9 cellular contexts compared by ENCODE assay signal in the genomic region with DNA sequence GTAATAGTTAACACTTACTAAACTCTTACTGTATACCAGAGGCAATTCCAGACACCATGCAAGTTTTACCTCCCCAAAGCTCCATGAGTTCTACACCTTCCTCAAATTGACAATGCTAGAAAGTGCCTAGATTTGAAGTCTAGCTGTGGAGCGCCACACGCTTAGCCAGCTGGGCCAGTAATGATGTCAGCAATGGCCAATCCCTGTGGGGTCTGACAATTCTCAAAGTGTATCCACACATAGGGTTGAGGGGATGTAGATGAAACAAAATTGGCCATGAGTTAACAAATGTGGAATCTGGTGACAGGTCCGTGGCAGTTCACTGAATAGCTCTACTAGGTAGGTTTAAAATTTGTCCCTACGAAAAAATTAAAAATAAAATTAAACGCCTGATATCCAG. TPM values are rescaled to one million over a fixed set of nuclear protein-coding genes. Genes with fewer than 3 reads are reported as not detected.
DNase-seq lines count a peak whose midpoint lies in the region; ATAC-seq and TF ChIP-seq lines count a peak whose summit lies in the region.
"Had no signal": no experiment of that assay in that cellular context is flagged by ENCODE, and none has a peak within 500 bp of the region (broad histone marks: within the 10 kb centered on the region; RNA-seq: fewer than 3 reads in every experiment).

No MANE protein-coding gene starts in this region.

- H3F3A ChIP-seq in PC-3 (ENCODE audit: low read length, unreplicated experiment) = no peaks in the 10 kb centered on the region

- no peak overlapping the region for H3K27ac Mint-ChIP-seq in endodermal cell

- no peak for TF ChIP-seq CTCF in GM06990 (IDR thresholded peaks at IDR 0.05; ENCODE audit: insufficient read depth, low read length, poor library complexity, severe bottlenecking)
- no peak for TF ChIP-seq CTCF in PC-3 (conservative IDR thresholded peaks at IDR 0.05; ENCODE audit: low read depth, low read length)
- TF ChIP-seq CTCF in endodermal cell (conservative IDR thresholded peaks at IDR 0.05) = no peak
- no peak for TF ChIP-seq CTCF in sigmoid colon (IDR thresholded peaks at IDR 0.05)

- ATAC-seq in PC-3 (no peak), GM21528 (IDR thresholded peaks at IDR 0.05; ENCODE audit: low FRiP score, unreplicated experiment) (no peak), HG02678 (IDR thresholded peaks at IDR 0.05; ENCODE audit: unreplicated experiment) (no peak)
- ATAC-seq: body of pancreas had no signal

- H3K4me3 Mint-ChIP-seq in endodermal cell = peak overlapping the region; percentile 95

- peak overlapping the region; percentile 95 for H3K4me2 ChIP-seq in PC-3 (ENCODE audit: low read length)

- H3K27me3 ChIP-seq in GM06990 (replicated peaks; ENCODE audit: control insufficient read depth, insufficient read depth, low read length) (no peaks in the 10 kb centered on the region), PC-3 (ENCODE audit: low read length) (peaks cover 4% of the 10 kb centered on the region; the same call in 1 of the 2 replicates), endodermal cell (ENCODE audit: control insufficient read depth, insufficient read depth, low read length, poor library complexity, severe bottlenecking) (peaks cover 15% of the 10 kb centered on the region), sigmoid colon (no peaks in the 10 kb centered on the region)
- H3K27me3 ChIP-seq: body of pancreas, left lung had no signal

- no peaks in the 10 kb centered on the region for H4K20me1 ChIP-seq in PC-3 (ENCODE audit: low read length)

- POLR2A ChIA-PET in PC-3 (lab: Charles Lee; ENCODE audit: unreplicated experiment) = interaction anchor here (0.6 kb wide), 1 partner anchor 1180 kb away, joined by 7 read pairs; no protein-coding TSS in a partner anchor

- H3K9ac ChIP-seq in PC-3 (ENCODE audit: low read length) (peak overlapping the region; percentile 80; the same call in 1 of the 2 replicates), endodermal cell (ENCODE audit: extremely low read depth, low read length, poor library complexity, severe bottlenecking) (no peak overlapping the region)

- TF ChIP-seq EP300 in sigmoid colon (IDR thresholded peaks at IDR 0.05) = no peak

- intact Hi-C loops in PC-3 (cut with micrococcal nuclease) = no loop called here
- intact Hi-C loops in sigmoid colon (cut with DNase I) = loop anchor here (2.0 to 5.0 kb wide), 2 partner anchors 37 to 145 kb away; a partner anchor contains a TSS

- H3K27ac ChIP-seq in PC-3 (ENCODE audit: low read length) (no peak overlapping the region), endodermal cell (ENCODE audit: low read depth, low read length) (no peak overlapping the region), sigmoid colon (peak overlapping the region in 2 of 4 donors; percentile 85 to 88)
- H3K27ac ChIP-seq: body of pancreas, left lung had no signal

- H3K79me2 ChIP-seq in PC-3 (ENCODE audit: low read length) = peaks cover 18% of the 10 kb centered on the region

- no peaks in the 10 kb centered on the region for H3K36me3 Mint-ChIP-seq in endodermal cell (ENCODE audit: low read depth)

- H3K4me1 ChIP-seq in PC-3 (ENCODE audit: insufficient read depth, low read length) = peaks cover 16% of the 10 kb centered on the region
- H3K4me1 ChIP-seq in endodermal cell (ENCODE audit: control insufficient read depth, insufficient read depth, low read length) = peaks cover 3% of the 10 kb centered on the region
- H3K4me1 ChIP-seq in sigmoid colon = peaks cover 0 to 21% (median 14%) of the 10 kb centered on the region in 4 donors

- H3K4me3 ChIP-seq in GM06990 (replicated peaks; ENCODE audit: low read depth, low read length) = peak overlapping the region; percentile 79; the same call in 1 of the 2 replicates
- peak overlapping the region; percentile 85 for H3K4me3 ChIP-seq in PC-3 (ENCODE audit: low read length)
- H3K4me3 ChIP-seq in endodermal cell (ENCODE audit: low read length) = peak overlapping the region; percentile 91
- peak overlapping the region in 3 of 4 donors; percentile 73 to 96 (median 84) for H3K4me3 ChIP-seq in sigmoid colon

- H3K9me3 ChIP-seq in PC-3 (ENCODE audit: low read length) (no peaks in the 10 kb centered on the region), endodermal cell (ENCODE audit: control insufficient read depth, low read length) (no peaks in the 10 kb centered on the region), sigmoid colon (no peaks in the 10 kb centered on the region)
- H3K9me3 ChIP-seq: body of pancreas, left lung had no signal

- no peak for TF ChIP-seq POLR2A in sigmoid colon (IDR thresholded peaks at IDR 0.05)

- peaks cover 55% of the 10 kb centered on the region for H3K27me3 Mint-ChIP-seq in endodermal cell (ENCODE audit: insufficient read depth)

- DNase-seq in GM06990 (ENCODE audit: extremely low read depth, insufficient read length) = no peak
- DNase-seq in PC-3 = no peak
- DNase-seq in endodermal cell = no peak
- DNase-seq in sigmoid colon = no peak
- DNase-seq in cerebellar nuclear complex (lab: John Stamatoyannopoulos, UW) = no peak
- DNase-seq: body of pancreas, left lung had no signal

- no peaks in the 10 kb centered on the region for H3K36me3 ChIP-seq in GM06990 (ENCODE audit: control insufficient read depth, insufficient read depth, low read length)
- H3K36me3 ChIP-seq in PC-3 (ENCODE audit: low read depth, low read length) = no peaks in the 10 kb centered on the region
- H3K36me3 ChIP-seq in endodermal cell (ENCODE audit: control insufficient read depth, insufficient read depth, low read length) = no peaks in the 10 kb centered on the region
- H3K36me3 ChIP-seq in sigmoid colon = no peaks in the 10 kb centered on the region
- H3K36me3 ChIP-seq: left lung had no signal

- no peaks in the 10 kb centered on the region for H3K9me2 ChIP-seq in PC-3 (replicated peaks; ENCODE audit: low read length)

- H2AFZ ChIP-seq in PC-3 (ENCODE audit: low read length) = no peak overlapping the region

- H3K9me3 Mint-ChIP-seq in endodermal cell = peaks cover 12% of the 10 kb centered on the region

- no TSS peak for BruUV-seq in PC-3 (replicated peaks; lab: Mats Ljungman, UMichigan)

- peaks cover 25% of the 10 kb centered on the region for H3K4me1 Mint-ChIP-seq in endodermal cell

- CTCF ChIA-PET in PC-3 (lab: Charles Lee) = no interaction called here

- WGBS in endodermal cell (ENCODE audit: insufficient coverage in 1 of 2, insufficient read length in 1 of 2), 2 experiments = 92 to 100% methylated on average over 3 to 5 of the region's 5 CpGs
- 88 to 90% methylated on average over 5 of the region's 5 CpGs for WGBS in sigmoid colon, 2 donors

RNA-seq across cellular contexts. Expression of a gene that starts 1.3 kb away (rescaled TPM):
- total RNA-seq in PC-3 (2014; rRNA removed) (7.7 and 8.2 TPM in 2 replicates), endodermal cell (10 to 100 TPM in 1 of 2 donors, 1 to 10 TPM in 1; 6.9 to 10.1 TPM), sigmoid colon (10 to 100 TPM; 10.7 to 16.3 (median 11.8) TPM)
- 6.7 TPM for polyA plus RNA-seq in endodermal cell (2013, experiment 1 of 2)
- polyA plus RNA-seq in endodermal cell (2013, experiment 2 of 2) = 5.4 TPM
- 1 to 10 TPM; 3.0 to 5.6 (median 4.2) TPM for polyA plus RNA-seq in sigmoid colon

RNA-seq across cellular contexts. Expression of a gene that starts 28.9 kb away (rescaled TPM):
- total RNA-seq in PC-3 (2014; rRNA removed) (not detected in 2 replicates), endodermal cell (under 1 TPM in 1 of 2 donors, not detected in 1; 0.24 TPM), sigmoid colon (under 1 TPM in 1 of 4 donors, not detected in 3; 0.28 TPM)
- 0.11 TPM for polyA plus RNA-seq in endodermal cell (2013, experiment 1 of 2)
- polyA plus RNA-seq in endodermal cell (2013, experiment 2 of 2) = 0.12 TPM
- under 1 TPM in 2 of 3 donors, not detected in 1; 0.19 to 0.60 TPM for polyA plus RNA-seq in sigmoid colon

RNA-seq across cellular contexts. Expression of a gene that starts 36.9 kb away (rescaled TPM):
- total RNA-seq in PC-3 (2014; rRNA removed) (664 and 677 TPM in 2 replicates), endodermal cell (100 to 1,000 TPM; 277 to 310 TPM), sigmoid colon (100 to 1,000 TPM in 3 of 4 donors, 10 to 100 TPM in 1; 80.0 to 165 (median 142) TPM)
- polyA plus RNA-seq in endodermal cell (2013, experiment 1 of 2) = 339 TPM
- 323 TPM for polyA plus RNA-seq in endodermal cell (2013, experiment 2 of 2)
- polyA plus RNA-seq in sigmoid colon = 100 to 1,000 TPM; 156 to 275 (median 177) TPM
